15 cellular contexts compared by ENCODE assay signal in the genomic region with DNA sequence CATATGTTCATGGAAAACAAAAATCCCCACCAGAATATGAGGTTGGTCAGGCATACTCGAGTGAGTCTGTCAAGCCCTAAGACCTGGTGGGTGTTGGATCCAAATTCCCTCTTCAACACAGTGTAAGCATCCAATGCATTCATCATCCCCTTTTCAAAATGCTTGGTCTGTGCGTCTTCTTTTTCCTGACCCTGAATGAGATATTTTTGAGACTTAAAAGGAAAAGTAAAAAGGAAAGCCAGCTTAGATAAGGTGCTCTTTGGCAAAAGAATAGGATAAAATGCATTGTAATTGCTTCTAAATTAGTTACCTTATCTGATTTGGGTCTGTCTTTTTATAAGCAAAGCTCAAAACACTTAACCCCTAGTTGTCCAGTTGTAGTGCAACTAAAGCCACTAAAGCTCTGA.
"Had no signal": no experiment of that assay in that cellular context is flagged by ENCODE, and none has a peak within 500 bp of the region (broad histone marks: within the 10 kb centered on the region; RNA-seq: fewer than 3 reads in every experiment).

No MANE protein-coding gene starts in this region.

- H3K4me3 ChIP-seq: ascending aorta, breast epithelium had no signal

- H3K27ac Mint-ChIP-seq: type B pancreatic cell had no signal

- H3K27me3 Mint-ChIP-seq: activated naive CD8-positive, alpha-beta T cell treated with anti-CD3 and anti-CD28 coated beads, Interleukin-2, amount 50 U/mL, for 24 hours; type B pancreatic cell had no signal

- H3K9me3 ChIP-seq: ascending aorta, breast epithelium had no signal

- H3K36me3 ChIP-seq: ascending aorta, breast epithelium had no signal

- DNase-seq: activated naive CD4-positive, alpha-beta T cell; activated naive CD8-positive, alpha-beta T cell treated with anti-CD3 and anti-CD28 coated beads, Interleukin-2, amount 50 U/mL, for 24 hours; dermis blood vessel endothelial cell; erythroblast; glutamatergic neuron; left ventricle myocardium superior; occipital lobe; stimulated activated CD4-positive, alpha-beta T cell treated with anti-CD3 and anti-CD28 coated beads, Interleukin-2, amount 100 ng/mL, for 48 hours; stimulated activated naive CD4-positive, alpha-beta T cell treated with Interleukin-2 at 50 U/mL for 16 hours; SW 1271 had no signal

- H3K27me3 ChIP-seq: ascending aorta, breast epithelium, foreskin keratinocyte had no signal

- H3K4me1 ChIP-seq: breast epithelium, foreskin keratinocyte had no signal

- ATAC-seq: left ventricle myocardium superior had no signal

- H3K4me3 Mint-ChIP-seq: nephron, type B pancreatic cell had no signal

- H3K27ac ChIP-seq: ascending aorta, breast epithelium, foreskin keratinocyte had no signal
